Comparison of ENCODE assay signal across 8 cellular contexts in the genomic region with DNA sequence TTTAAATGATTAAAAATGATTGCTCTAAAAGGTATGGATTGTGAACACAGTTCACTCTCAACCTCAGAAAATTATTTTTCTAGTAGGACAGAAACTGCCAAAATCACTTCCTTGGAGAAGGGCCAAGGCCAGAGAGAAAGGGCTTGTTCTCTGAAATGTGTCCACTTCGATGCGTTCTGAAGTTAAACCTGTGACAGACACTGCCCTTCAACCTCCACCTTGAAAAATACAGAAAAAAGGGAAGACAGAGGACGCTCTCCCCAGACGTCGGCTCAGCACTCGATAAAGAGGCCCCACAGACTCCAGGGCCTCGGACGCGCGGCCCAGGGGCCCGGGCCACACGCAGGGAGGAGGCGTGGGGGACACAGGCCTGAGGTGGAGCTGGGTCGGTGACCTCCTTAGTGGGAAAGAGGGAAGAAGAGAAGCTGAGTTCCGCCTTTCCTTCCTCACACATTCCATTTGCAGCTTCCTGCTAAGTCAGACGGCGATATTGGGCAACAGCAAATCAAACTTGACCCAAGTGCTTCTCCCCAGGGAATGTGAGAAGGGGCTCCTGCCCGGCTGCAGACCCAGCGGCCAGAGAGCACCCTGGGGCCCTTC.
A peak's percentile ranks its signal among the peaks of the same experiment; 100 is the strongest.
DNase-seq lines count a peak whose midpoint lies in the region; ATAC-seq, FAIRE-seq and TF ChIP-seq lines count a peak whose summit lies in the region.

No MANE protein-coding gene starts in this region.

- no peak for FAIRE-seq in astrocyte (lab: Jason Lieb, UNC)

- peak overlapping the region; percentile 53 for H3K9ac ChIP-seq in astrocyte (ENCODE audit: low read length)

- CTCF ChIA-PET in activated naive CD4-positive, alpha-beta T cell treated with anti-CD3 and anti-CD28 coated beads, Interleukin-2, amount 10 ng/mL, durations not matched to agents 7 days and 5 days (lab: Charles Lee), result no interaction called here

- H3K36me3 Mint-ChIP-seq in activated naive CD4-positive, alpha-beta T cell treated with anti-CD3 and anti-CD28 coated beads, Interleukin-2, amount 10 ng/mL, durations not matched to agents 7 days and 5 days, result peaks cover 65% of the 10 kb centered on the region
- H3K36me3 Mint-ChIP-seq in astrocyte (ENCODE audit: low read depth, unreplicated experiment) (peaks cover 14% of the 10 kb centered on the region), memory B cell (peaks cover 26% of the 10 kb centered on the region)

- H3K36me3 ChIP-seq in astrocyte (ENCODE audit: insufficient read depth, low read length) (peaks cover 9% of the 10 kb centered on the region), tibial nerve (peaks cover 0 to 12% (median 0%) of the 10 kb centered on the region in 3 donors)

- H3K9me3 Mint-ChIP-seq in activated naive CD4-positive, alpha-beta T cell treated with anti-CD3 and anti-CD28 coated beads, Interleukin-2, amount 10 ng/mL, durations not matched to agents 7 days and 5 days, result peaks cover 8% of the 10 kb centered on the region
- H3K9me3 Mint-ChIP-seq in astrocyte (ENCODE audit: unreplicated experiment), result peaks cover 3% of the 10 kb centered on the region
- H3K9me3 Mint-ChIP-seq in memory B cell, result peaks cover 2% of the 10 kb centered on the region

- H3K27me3 ChIP-seq in astrocyte (ENCODE audit: insufficient read depth, low read length), result no peaks in the 10 kb centered on the region
- H3K27me3 ChIP-seq in tibial nerve, result no peaks in the 10 kb centered on the region

- H3K4me2 ChIP-seq in astrocyte (ENCODE audit: low read length), result peak overlapping the region; percentile 58

- no peak for TF ChIP-seq POLR2A in tibial nerve (IDR thresholded peaks at IDR 0.05)

- peak in 1 of 2 donors; percentile 78 for TF ChIP-seq EP300 in tibial nerve (IDR thresholded peaks at IDR 0.05)

- no peaks in the 10 kb centered on the region for H3K27me3 Mint-ChIP-seq in activated naive CD4-positive, alpha-beta T cell treated with anti-CD3 and anti-CD28 coated beads, Interleukin-2, amount 10 ng/mL, durations not matched to agents 7 days and 5 days
- H3K27me3 Mint-ChIP-seq in astrocyte (ENCODE audit: low read depth, unreplicated experiment) (no peaks in the 10 kb centered on the region), memory B cell (no peaks in the 10 kb centered on the region)

- H3K4me1 Mint-ChIP-seq in activated naive CD4-positive, alpha-beta T cell treated with anti-CD3 and anti-CD28 coated beads, Interleukin-2, amount 10 ng/mL, durations not matched to agents 7 days and 5 days, result peaks cover 55% of the 10 kb centered on the region
- H3K4me1 Mint-ChIP-seq in astrocyte (ENCODE audit: low read depth, unreplicated experiment), result peaks cover 46% of the 10 kb centered on the region
- H3K4me1 Mint-ChIP-seq in memory B cell, result peaks cover 37% of the 10 kb centered on the region

- H3K4me1 ChIP-seq in astrocyte (ENCODE audit: insufficient read depth, low read length) (peaks cover 61% of the 10 kb centered on the region), tibial nerve (peaks cover 0 to 72% (median 52%) of the 10 kb centered on the region in 4 donors)

- ATAC-seq in memory B cell (ENCODE audit: low read depth) (no peak), GM21619 (IDR thresholded peaks at IDR 0.05; ENCODE audit: unreplicated experiment) (no peak), GM21360 (IDR thresholded peaks at IDR 0.05; ENCODE audit: unreplicated experiment) (no peak)

- peak overlapping the region; percentile 96 for H3K27ac ChIP-seq in astrocyte (ENCODE audit: low read depth, low read length)
- H3K27ac ChIP-seq in tibial nerve, result peak overlapping the region; percentile 86 to 99 (median 94)

- peak overlapping the region; percentile 94 for H3K27ac Mint-ChIP-seq in activated naive CD4-positive, alpha-beta T cell treated with anti-CD3 and anti-CD28 coated beads, Interleukin-2, amount 10 ng/mL, durations not matched to agents 7 days and 5 days
- peak overlapping the region; percentile 91 for H3K27ac Mint-ChIP-seq in astrocyte (ENCODE audit: unreplicated experiment)
- H3K27ac Mint-ChIP-seq in memory B cell, result peak overlapping the region; percentile 95

- WGBS in tibial nerve, 2 donors, result 26 to 32% methylated on average over 19 of the region's 19 CpGs

- no peak overlapping the region for H2AFZ ChIP-seq in astrocyte (ENCODE audit: low read depth, low read length)

- peaks cover 76% of the 10 kb centered on the region for H3K79me2 ChIP-seq in astrocyte (ENCODE audit: insufficient read depth, low read length)

- no peak for DNase-seq in activated naive CD4-positive, alpha-beta T cell treated with anti-CD3 and anti-CD28 coated beads, Interleukin-2, amount 10 ng/mL, durations not matched to agents 7 days and 5 days
- DNase-seq in activated naive CD4-positive, alpha-beta T cell treated with anti-CD3 and anti-CD28 coated beads, Interleukin-2, amount 50 U/mL, for 16 hours, result no peak
- DNase-seq in astrocyte (ENCODE audit: low read depth), result peak; percentile 56
- no peak for DNase-seq in memory B cell (ENCODE audit: low spot score in 2 of 2)
- DNase-seq in tibial nerve (ENCODE audit: low spot score in 2 of 2), result peak; percentile 13 to 59
- DNase-seq in activated CD4-positive, alpha-beta T cell treated with anti-CD3 and anti-CD28 coated beads for 48 hours, result no peak

- peak overlapping the region; percentile 61 for H3K4me3 Mint-ChIP-seq in activated naive CD4-positive, alpha-beta T cell treated with anti-CD3 and anti-CD28 coated beads, Interleukin-2, amount 10 ng/mL, durations not matched to agents 7 days and 5 days
- H3K4me3 Mint-ChIP-seq in astrocyte (ENCODE audit: unreplicated experiment), result no peak overlapping the region
- peak overlapping the region; percentile 81 for H3K4me3 Mint-ChIP-seq in memory B cell

- no peak overlapping the region for H3K4me3 ChIP-seq in astrocyte (ENCODE audit: insufficient read depth, low read depth, low read length)
- H3K4me3 ChIP-seq in tibial nerve, result no peak overlapping the region

- H3K9me3 ChIP-seq in astrocyte (ENCODE audit: insufficient read depth, low read depth, low read length), result no peaks in the 10 kb centered on the region
- H3K9me3 ChIP-seq in tibial nerve, result no peaks in the 10 kb centered on the region

- H4K20me1 ChIP-seq in astrocyte (ENCODE audit: insufficient read depth, low read length), result peaks cover 36% of the 10 kb centered on the region

- TF ChIP-seq CTCF in astrocyte (IDR thresholded peaks at IDR 0.05; ENCODE audit: insufficient read depth, low read depth, low read length) (no peak), tibial nerve (IDR thresholded peaks at IDR 0.05) (no peak)

Comparison
In these comparisons a context has a peak if more than half of its experiments do, and no peak if none do; other contexts are left out.
1. DNase-seq: peak in astrocyte (single experiment) and tibial nerve (2 of 2); none in activated naive CD4-positive, alpha-beta T cell treated with anti-CD3 and anti-CD28 coated beads, Interleukin-2, amount 10 ng/mL, durations not matched to agents 7 days and 5 days (single experiment), activated naive CD4-positive, alpha-beta T cell treated with anti-CD3 and anti-CD28 coated beads, Interleukin-2, amount 50 U/mL, for 16 hours (single experiment), memory B cell (0 of 2) and activated CD4-positive, alpha-beta T cell treated with anti-CD3 and anti-CD28 coated beads for 48 hours (single experiment).
2. Peak in every context shown above with its lines, with median percentiles within 50 percentile points of each other: H3K27ac Mint-ChIP-seq.